In genomic region chr1:241644259-241644658, GRCh38 we compare ENCODE assay signal across 16 cellular contexts. TPM values are rescaled to one million over a fixed set of nuclear protein-coding genes. Genes with fewer than 3 reads are reported as not detected.
DNase-seq lines count a peak whose midpoint lies in the region; ATAC-seq and TF ChIP-seq lines count a peak whose summit lies in the region.
"Had no signal": no experiment of that assay in that cellular context is flagged by ENCODE, and none has a peak within 500 bp of the region (broad histone marks: within the 10 kb centered on the region; RNA-seq: fewer than 3 reads in every experiment).

No MANE protein-coding gene starts in this region.

- POLR2A ChIA-PET in HEK293 (lab: Yijun Ruan, JAX): no interaction called here

- no peaks in the 10 kb centered on the region; the same call in 1 of the 2 replicates for H3K9me3 ChIP-seq in HEK293 (ENCODE audit: control insufficient read depth, insufficient read depth, low read depth, low read length)

- H3K36me3 Mint-ChIP-seq in activated T-helper 1 cell treated with anti-CD3 and anti-CD28 coated beads, Interleukin-12 subunit alpha, Interleukin-12 subunit beta, Interleukin-2, Interleukin-4 antibody, amounts not matched to agents 30 ng/mL and 10 ng/mL and 1 ng/mL, durations not matched to agents 14 hours and 24 hours and 36 hours (ENCODE audit: low read depth): no peaks in the 10 kb centered on the region

- no peak overlapping the region for H3K27ac ChIP-seq in HEK293 (ENCODE audit: extremely low read depth, low read depth, low read length)
- H3K27ac ChIP-seq: BLaER1 treated with 17β-estradiol and CSF1 and Interleukin-3, amounts not matched to agents 10 nM and 100 nM; C4-2B had no signal

- no peak overlapping the region for H3K4me3 ChIP-seq in HEK293 (ENCODE audit: low read depth, low read length)
- H3K4me3 ChIP-seq: BLaER1 treated with 17β-estradiol and CSF1 and Interleukin-3, amounts not matched to agents 10 nM and 100 nM had no signal

- peak overlapping the region; percentile 46 for H3K27ac Mint-ChIP-seq in activated T-helper 1 cell treated with anti-CD3 and anti-CD28 coated beads, Interleukin-12 subunit alpha, Interleukin-12 subunit beta, Interleukin-2, Interleukin-4 antibody, amounts not matched to agents 30 ng/mL and 10 ng/mL and 1 ng/mL, durations not matched to agents 14 hours and 24 hours and 36 hours
- H3K27ac Mint-ChIP-seq: B cell; CD4-positive, alpha-beta T cell; CD8-positive, alpha-beta T cell had no signal

- H3K27me3 Mint-ChIP-seq in activated T-helper 1 cell treated with anti-CD3 and anti-CD28 coated beads, Interleukin-12 subunit alpha, Interleukin-12 subunit beta, Interleukin-2, Interleukin-4 antibody, amounts not matched to agents 30 ng/mL and 10 ng/mL and 1 ng/mL, durations not matched to agents 14 hours and 24 hours and 36 hours (ENCODE audit: insufficient read depth): no peaks in the 10 kb centered on the region
- H3K27me3 Mint-ChIP-seq: B cell; CD4-positive, alpha-beta T cell had no signal

- CTCF ChIA-PET in HEK293 (lab: Yijun Ruan, JAX): interaction anchor here (0.6 to 4.5 kb wide), 3 partner anchors 15 to 20 kb away, joined by 3 to 23 read pairs (median 3); no protein-coding TSS in a partner anchor

- ATAC-seq in HG02970 (IDR thresholded peaks at IDR 0.05; ENCODE audit: low FRiP score, unreplicated experiment): no peak
- ATAC-seq: CD8-positive, alpha-beta T cell had no signal

- no peak for DNase-seq in activated T-helper 1 cell treated with anti-CD3 and anti-CD28 coated beads, Interleukin-12 subunit alpha, Interleukin-12 subunit beta, Interleukin-2, Interleukin-4 antibody, amounts not matched to agents 30 ng/mL and 10 ng/mL and 1 ng/mL, durations not matched to agents 14 hours and 24 hours and 36 hours (ENCODE audit: low spot score)
- DNase-seq in NCI-H774 (lab: John Stamatoyannopoulos, UW): no peak
- DNase-seq in NOMO-1 treated with DMSO at 0.1 percent for 48 hours (lab: John Stamatoyannopoulos, UW; ENCODE audit: unreplicated experiment): no peak
- DNase-seq: 8988T; AML-193; Caco-2; Calu3; CD4-positive, alpha-beta T cell; CD8-positive, alpha-beta T cell; DMS79 treated with DMSO at 0.1 percent for 48 hours; GF-D8 had no signal

- H3K9me3 Mint-ChIP-seq in activated T-helper 1 cell treated with anti-CD3 and anti-CD28 coated beads, Interleukin-12 subunit alpha, Interleukin-12 subunit beta, Interleukin-2, Interleukin-4 antibody, amounts not matched to agents 30 ng/mL and 10 ng/mL and 1 ng/mL, durations not matched to agents 14 hours and 24 hours and 36 hours: peaks cover 9% of the 10 kb centered on the region

- H3K4me1 Mint-ChIP-seq in activated T-helper 1 cell treated with anti-CD3 and anti-CD28 coated beads, Interleukin-12 subunit alpha, Interleukin-12 subunit beta, Interleukin-2, Interleukin-4 antibody, amounts not matched to agents 30 ng/mL and 10 ng/mL and 1 ng/mL, durations not matched to agents 14 hours and 24 hours and 36 hours (ENCODE audit: low read depth): peaks cover 16% of the 10 kb centered on the region

- intact Hi-C loops in activated T-helper 1 cell treated with anti-CD3 and anti-CD28 coated beads, Interleukin-12 subunit alpha, Interleukin-12 subunit beta, Interleukin-2, Interleukin-4 antibody, amounts not matched to agents 30 ng/mL and 10 ng/mL and 1 ng/mL, durations not matched to agents 14 hours and 24 hours and 36 hours (cut with micrococcal nuclease): no loop called here

- TF ChIP-seq CTCF in HEK293 (tag by site-specific recombination; IDR thresholded peaks at IDR 0.05): no peak

- no peaks in the 10 kb centered on the region for H3K4me1 ChIP-seq in HEK293 (ENCODE audit: control insufficient read depth, insufficient read depth, low read length)

- H3K36me3 ChIP-seq in HEK293 (ENCODE audit: control insufficient read depth in 2 of 2, insufficient read depth in 1 of 2, low read length in 2 of 2): no peaks in the 10 kb centered on the region
- H3K36me3 ChIP-seq: BLaER1 treated with 17β-estradiol and CSF1 and Interleukin-3, amounts not matched to agents 10 nM and 100 nM had no signal

- H3K4me3 Mint-ChIP-seq in activated T-helper 1 cell treated with anti-CD3 and anti-CD28 coated beads, Interleukin-12 subunit alpha, Interleukin-12 subunit beta, Interleukin-2, Interleukin-4 antibody, amounts not matched to agents 30 ng/mL and 10 ng/mL and 1 ng/mL, durations not matched to agents 14 hours and 24 hours and 36 hours: no peak overlapping the region
- H3K4me3 Mint-ChIP-seq: B cell; CD4-positive, alpha-beta T cell; CD8-positive, alpha-beta T cell had no signal

TF ChIP-seq in HEK293, 187 proteins besides CTCF, POLR2A, EP300 and RAD21:
- TF ChIP-seq ZNF121 (tag by site-specific recombination; IDR thresholded peaks at IDR 0.05) (peak; percentile 75), ELK4 (IDR thresholded peaks at IDR 0.05; ENCODE audit: borderline replicate concordance, low read depth, low read length) (no peak), ZNF776 (tag by site-specific recombination; IDR thresholded peaks at IDR 0.05; ENCODE audit: borderline replicate concordance) (no peak), ZNF280D (tag by site-specific recombination; IDR thresholded peaks at IDR 0.05) (no peak), ZNF132 (tag by site-specific recombination; IDR thresholded peaks at IDR 0.05; ENCODE audit: borderline replicate concordance) (no peak), ZNF449 (tag by site-specific recombination; IDR thresholded peaks at IDR 0.05) (no peak), SCRT1 (tag by site-specific recombination; IDR thresholded peaks at IDR 0.05; ENCODE audit: borderline replicate concordance) (no peak), ZBTB7A (tag by site-specific recombination; IDR thresholded peaks at IDR 0.05; ENCODE audit: low read depth) (no peak)
TF ChIP-seq in HEK293: peak in this region for 1.

RNA-seq across cellular contexts. Expression of gene CHML, which starts 4.1 kb away (rescaled TPM):
- total RNA-seq in activated T-helper 1 cell treated with anti-CD3 and anti-CD28 coated beads, Interleukin-12 subunit alpha, Interleukin-12 subunit beta, Interleukin-2, Interleukin-4 antibody, amounts not matched to agents 30 ng/mL and 10 ng/mL and 1 ng/mL, durations not matched to agents 14 hours and 24 hours and 36 hours: 17.8 and 20.8 TPM in 2 replicates

RNA-seq across cellular contexts. Expression of gene OPN3, which starts 4.1 kb away (rescaled TPM):
- total RNA-seq in activated T-helper 1 cell treated with anti-CD3 and anti-CD28 coated beads, Interleukin-12 subunit alpha, Interleukin-12 subunit beta, Interleukin-2, Interleukin-4 antibody, amounts not matched to agents 30 ng/mL and 10 ng/mL and 1 ng/mL, durations not matched to agents 14 hours and 24 hours and 36 hours: 9.5 and 11.1 TPM in 2 replicates

RNA-seq across cellular contexts. Expression of gene WDR64, which starts 7.8 kb away (rescaled TPM):
- not detected in 2 replicates for total RNA-seq in activated T-helper 1 cell treated with anti-CD3 and anti-CD28 coated beads, Interleukin-12 subunit alpha, Interleukin-12 subunit beta, Interleukin-2, Interleukin-4 antibody, amounts not matched to agents 30 ng/mL and 10 ng/mL and 1 ng/mL, durations not matched to agents 14 hours and 24 hours and 36 hours
- total RNA-seq: B cell, Caco-2, Calu3 had no signal
